Comparison of ENCODE assay signal across 13 cellular contexts in the genomic region with DNA sequence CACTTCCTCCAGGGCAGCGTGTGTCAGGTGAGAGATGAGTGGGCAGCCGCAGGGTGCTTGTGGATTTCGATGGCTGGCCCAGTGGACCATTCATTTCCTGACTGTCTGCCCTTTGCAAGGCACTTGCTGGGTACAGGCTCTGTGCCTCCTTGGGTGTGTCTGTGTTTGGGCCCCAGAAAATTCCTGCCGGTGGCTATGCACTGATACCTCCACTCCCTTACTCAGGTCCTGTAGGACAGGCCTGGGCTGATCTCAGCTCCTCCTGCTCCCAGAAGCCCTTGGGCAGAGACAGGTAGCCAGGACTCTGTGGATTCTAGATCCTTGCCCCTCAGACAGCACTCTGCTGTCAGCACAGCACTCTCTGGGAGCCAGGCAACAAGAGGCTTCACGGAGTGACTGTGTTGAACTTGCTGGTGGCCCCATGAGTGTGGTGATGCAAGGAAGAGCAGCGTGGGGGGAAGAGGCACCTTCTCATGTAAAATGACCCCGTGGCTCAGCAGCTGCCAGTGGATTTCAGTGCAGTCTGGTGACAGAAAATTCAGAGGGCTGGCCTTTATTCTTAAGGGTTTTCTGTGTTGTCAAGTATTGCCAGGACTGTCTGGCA. TPM values are rescaled to one million over a fixed set of nuclear protein-coding genes. Genes with fewer than 3 reads are reported as not detected.
DNase-seq lines count a peak whose midpoint lies in the region; ATAC-seq and TF ChIP-seq lines count a peak whose summit lies in the region.
"Had no signal": no experiment of that assay in that cellular context is flagged by ENCODE, and none has a peak within 500 bp of the region (broad histone marks: within the 10 kb centered on the region; RNA-seq: fewer than 3 reads in every experiment).

No MANE protein-coding gene starts in this region.

- H3K4me1 Mint-ChIP-seq in activated naive CD4-positive, alpha-beta T cell treated with anti-CD3 and anti-CD28 coated beads, Interleukin-2, amount 50 U/mL, for 24 hours = peaks cover 34% of the 10 kb centered on the region
- peaks cover 34 to 35% of the 10 kb centered on the region in 2 donors for H3K4me1 Mint-ChIP-seq in immature natural killer cell

- TF ChIP-seq CTCF in Panc1 (IDR thresholded peaks at IDR 0.05) (no peak), transverse colon (IDR thresholded peaks at IDR 0.05) (no peak)

- H3K36me3 Mint-ChIP-seq in activated naive CD4-positive, alpha-beta T cell treated with anti-CD3 and anti-CD28 coated beads, Interleukin-2, amount 50 U/mL, for 24 hours = peaks cover 9% of the 10 kb centered on the region
- H3K36me3 Mint-ChIP-seq in immature natural killer cell = peaks cover 0 to 10% (median 8%) of the 10 kb centered on the region in 3 donors

- H3K27ac ChIP-seq in Panc1 (ENCODE audit: low read length) = no peak overlapping the region
- H3K27ac ChIP-seq in transverse colon = peak overlapping the region; percentile 72 to 86 (median 82)
- no peak overlapping the region for H3K27ac ChIP-seq in aorta (ENCODE audit: low read depth in 1 of 2, low read length in 2 of 2)

- 0 out of 2 replicates have a peak, but pooled peaks have one; percentile 6 for ATAC-seq in Panc1
- ATAC-seq in GM18517 (IDR thresholded peaks at IDR 0.05; ENCODE audit: unreplicated experiment) = no peak
- ATAC-seq in aorta (ENCODE audit: low FRiP score) = no peak
- no peak for ATAC-seq in GM18520 (IDR thresholded peaks at IDR 0.05; ENCODE audit: unreplicated experiment)
- ATAC-seq: left lung had no signal

- DNase-seq in activated naive CD4-positive, alpha-beta T cell treated with anti-CD3 and anti-CD28 coated beads, Interleukin-2, amount 50 U/mL, for 16 hours = no peak
- no peak for DNase-seq in Panc1 (ENCODE audit: low read depth, low spot score)
- no peak for DNase-seq in immature natural killer cell
- DNase-seq in transverse colon = no peak
- no peak for DNase-seq in aorta
- DNase-seq: BE2C; cortex of kidney; NCI-H1092; stimulated activated CD4-positive, alpha-beta T cell treated with anti-CD3 and anti-CD28 coated beads, Interleukin-4, amount 100 ng/mL, for 4 hours had no signal

- H3K27me3 ChIP-seq in Panc1 (ENCODE audit: control insufficient read depth, insufficient read depth, low read length) = no peaks in the 10 kb centered on the region
- no peaks in the 10 kb centered on the region for H3K27me3 ChIP-seq in transverse colon
- no peaks in the 10 kb centered on the region for H3K27me3 ChIP-seq in aorta (ENCODE audit: control insufficient read depth in 1 of 2, insufficient read depth in 2 of 2, low read length in 1 of 2)
- H3K27me3 ChIP-seq: BE2C, left lung had no signal

- no peaks in the 10 kb centered on the region for H3K9me3 Mint-ChIP-seq in activated naive CD4-positive, alpha-beta T cell treated with anti-CD3 and anti-CD28 coated beads, Interleukin-2, amount 50 U/mL, for 24 hours
- peaks cover 0 to 1% (median 0%) of the 10 kb centered on the region in 6 donors for H3K9me3 Mint-ChIP-seq in immature natural killer cell

- BruUV-seq in Panc1 (replicated peaks; lab: Mats Ljungman, UMichigan) = no TSS peak

- no peak for TF ChIP-seq POLR2A in transverse colon (IDR thresholded peaks at IDR 0.05)

- WGBS in transverse colon (ENCODE audit: low coverage in 1 of 2), 2 donors = 73% methylated on average over 7 of the region's 7 CpGs; no CpG with 5 or more reads in 1 of the 2 donors
- 88 to 89% methylated on average over 7 of the region's 7 CpGs for WGBS in aorta, 2 donors

- in situ Hi-C loops in Panc1 (cut with HindIII; ENCODE audit: low pct_unique_long_range_greater_than_20kb, low sequenced_read_pairs) (no loop called here), transverse colon (cut with MboI; ENCODE audit: low pct_ligation_motif_present in 1 of 4, low pct_unique_long_range_greater_than_20kb in 1 of 4, low sequenced_read_pairs in 3 of 4) (no loop called here)

- H3K4me3 Mint-ChIP-seq in activated naive CD4-positive, alpha-beta T cell treated with anti-CD3 and anti-CD28 coated beads, Interleukin-2, amount 50 U/mL, for 24 hours = no peak overlapping the region
- H3K4me3 Mint-ChIP-seq in immature natural killer cell = no peak overlapping the region

- peaks cover 2% of the 10 kb centered on the region; the same call in 1 of the 2 replicates for H3K36me3 ChIP-seq in Panc1 (ENCODE audit: control insufficient read depth, insufficient read depth, low read length)
- peaks cover 0 to 21% (median 8%) of the 10 kb centered on the region in 4 donors for H3K36me3 ChIP-seq in transverse colon
- H3K36me3 ChIP-seq in aorta (ENCODE audit: control insufficient read depth in 1 of 2, insufficient read depth in 2 of 2, low read length in 1 of 2) = peaks cover 0 to 3% of the 10 kb centered on the region in 2 donors

- CTCF ChIA-PET in Panc1 (lab: Charles Lee) = interaction anchor here (0.5 kb wide), 2 partner anchors 11 to 256 kb away, joined by 3 to 12 read pairs; no protein-coding TSS in a partner anchor

- H3K27ac Mint-ChIP-seq in activated naive CD4-positive, alpha-beta T cell treated with anti-CD3 and anti-CD28 coated beads, Interleukin-2, amount 50 U/mL, for 24 hours = peak overlapping the region; percentile 12
- peak overlapping the region in 4 of 6 donors; percentile 3 to 64 (median 48) for H3K27ac Mint-ChIP-seq in immature natural killer cell

- TF ChIP-seq EP300 in transverse colon (IDR thresholded peaks at IDR 0.05; ENCODE audit: low read depth) = no peak

- H3K4me3 ChIP-seq in Panc1 (ENCODE audit: low read depth in 2 of 2, low read length in 2 of 2) = no peak overlapping the region
- H3K4me3 ChIP-seq in transverse colon = no peak overlapping the region
- no peak overlapping the region for H3K4me3 ChIP-seq in aorta (ENCODE audit: low read length in 2 of 2)
- H3K4me3 ChIP-seq: left lung had no signal

- H3K4me1 ChIP-seq in Panc1 (ENCODE audit: control insufficient read depth, insufficient read depth, low read length) (0 out of 2 replicates have a peak, but pooled peaks cover 5% of the 10 kb centered on the region), transverse colon (peaks cover 30 to 54% (median 48%) of the 10 kb centered on the region in 4 donors), aorta (ENCODE audit: control insufficient read depth in 1 of 2, insufficient read depth in 2 of 2, low read length in 2 of 2) (no peaks in the 10 kb centered on the region)

- H3K9me3 ChIP-seq in Panc1 (ENCODE audit: control insufficient read depth, insufficient read depth, low read depth, low read length) = no peaks in the 10 kb centered on the region
- no peaks in the 10 kb centered on the region for H3K9me3 ChIP-seq in transverse colon
- no peaks in the 10 kb centered on the region for H3K9me3 ChIP-seq in aorta (ENCODE audit: control insufficient read depth, low read length)
- H3K9me3 ChIP-seq: BE2C, left lung had no signal

- POLR2A ChIA-PET in Panc1 (lab: Charles Lee) = no interaction called here

- no peaks in the 10 kb centered on the region for H3K27me3 Mint-ChIP-seq in activated naive CD4-positive, alpha-beta T cell treated with anti-CD3 and anti-CD28 coated beads, Interleukin-2, amount 50 U/mL, for 24 hours
- H3K27me3 Mint-ChIP-seq in immature natural killer cell (ENCODE audit: low read depth in 3 of 3) = peaks cover 0 to 1% (median 0%) of the 10 kb centered on the region in 3 donors

- intact Hi-C loops in Panc1 (cut with micrococcal nuclease; ENCODE audit: unreplicated experiment) = no loop called here
- intact Hi-C loops in transverse colon (cut with DNase I; ENCODE audit: low total_unique reads) = no loop called here
- intact Hi-C loops in aorta (cut with DNase I) = no loop called here

RNA-seq across cellular contexts. Expression of a gene that starts 29.0 kb away (rescaled TPM):
- total RNA-seq in Panc1 (2021; ENCODE audit: unreplicated experiment) (47.5 TPM), transverse colon (10 to 100 TPM; 32.1 to 77.6 (median 60.1) TPM), aorta (10 to 100 TPM; 46.5 to 67.0 TPM)
- 40.3 TPM for polyA plus RNA-seq in Panc1 (2012; ENCODE audit: insufficient read length)
- polyA plus RNA-seq in immature natural killer cell (10 to 100 TPM; 17.0 to 27.5 (median 27.2) TPM), aorta (10 to 100 TPM in 1 of 2 donors, 1 to 10 TPM in 1; 9.9 to 30.3 TPM)

RNA-seq across cellular contexts. Expression of a gene that starts 47.6 kb away (rescaled TPM):
- total RNA-seq in Panc1 (2021; ENCODE audit: unreplicated experiment) = 53.1 TPM
- 30.5 TPM for polyA plus RNA-seq in Panc1 (2012; ENCODE audit: insufficient read length)
- polyA plus RNA-seq in immature natural killer cell = 10 to 100 TPM in 2 of 3 donors, 1 to 10 TPM in 1; 9.0 to 15.4 (median 10.6) TPM
- total RNA-seq in transverse colon = 100 to 1,000 TPM in 1 of 4 donors, 10 to 100 TPM in 3; 22.3 to 230 (median 37.6) TPM
- 100 to 1,000 TPM; 107 to 182 TPM for total RNA-seq in aorta
- polyA plus RNA-seq in aorta = 10 to 100 TPM; 15.5 to 76.1 TPM

Comparison
In these comparisons a context has a peak if more than half of its experiments do, and no peak if none do; other contexts are left out.
1. H3K27ac ChIP-seq: peak in transverse colon (4 of 4); none in Panc1 (single experiment) and aorta (0 of 2).